ENCODE assay signal across 14 cellular contexts in the genomic region with DNA sequence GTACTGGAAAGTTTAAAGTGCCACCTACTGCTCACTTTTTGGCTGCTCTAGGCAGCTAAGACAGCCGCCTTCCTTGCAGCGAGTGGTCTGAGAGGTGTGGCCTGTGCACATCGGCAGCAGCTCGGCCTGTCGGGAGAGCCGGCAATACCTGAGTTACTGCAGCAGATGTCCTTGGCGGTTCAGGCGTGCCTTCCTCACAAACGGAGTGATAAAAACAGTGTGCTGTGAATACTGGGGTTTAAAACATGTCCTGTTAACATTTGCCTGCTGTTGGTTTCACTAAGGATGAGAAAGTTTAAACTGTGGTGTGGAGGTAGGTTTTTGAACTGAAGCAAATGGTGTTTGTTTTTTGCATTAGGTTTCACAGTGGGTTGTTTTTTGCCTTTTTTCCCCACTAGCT. TPM values are rescaled to one million over a fixed set of nuclear protein-coding genes. Genes with fewer than 3 reads are reported as not detected.
DNase-seq lines count a peak whose midpoint lies in the region; ATAC-seq and TF ChIP-seq lines count a peak whose summit lies in the region.
"Had no signal": no experiment of that assay in that cellular context is flagged by ENCODE, and none has a peak within 500 bp of the region (broad histone marks: within the 10 kb centered on the region; RNA-seq: fewer than 3 reads in every experiment).

No MANE protein-coding gene starts in this region.

- H3K27me3 Mint-ChIP-seq in activated CD8-positive, alpha-beta memory T cell treated with anti-CD3 and anti-CD28 coated beads, Interleukin-2, amount 10 ng/mL, durations not matched to agents 7 days and 5 days = no peaks in the 10 kb centered on the region
- H3K27me3 Mint-ChIP-seq: brain had no signal

- no peak for TF ChIP-seq EP300 in stomach (IDR thresholded peaks at IDR 0.05)

- H3K4me3 ChIP-seq in stomach (no peak overlapping the region), heart left ventricle (no peak overlapping the region)
- H3K4me3 ChIP-seq: smooth muscle cell had no signal

- H3K9me3 ChIP-seq in stomach = no peaks in the 10 kb centered on the region
- no peaks in the 10 kb centered on the region for H3K9me3 ChIP-seq in heart left ventricle

- no peak for ATAC-seq in activated CD8-positive, alpha-beta memory T cell treated with anti-CD3 and anti-CD28 coated beads, Interleukin-2, amount 10 ng/mL, durations not matched to agents 7 days and 5 days
- ATAC-seq in HG02571 (IDR thresholded peaks at IDR 0.05; ENCODE audit: unreplicated experiment) (peak; percentile 36), heart left ventricle (no peak)

- TF ChIP-seq CTCF in VCaP (conservative IDR thresholded peaks at IDR 0.05) = no peak
- no peak for TF ChIP-seq CTCF in stomach (IDR thresholded peaks at IDR 0.05)
- no peak for TF ChIP-seq CTCF in heart left ventricle (IDR thresholded peaks at IDR 0.05)

- peaks cover 39% of the 10 kb centered on the region for H3K36me3 Mint-ChIP-seq in activated CD8-positive, alpha-beta memory T cell treated with anti-CD3 and anti-CD28 coated beads, Interleukin-2, amount 10 ng/mL, durations not matched to agents 7 days and 5 days

- peaks cover 53% of the 10 kb centered on the region for H3K4me1 Mint-ChIP-seq in activated CD8-positive, alpha-beta memory T cell treated with anti-CD3 and anti-CD28 coated beads, Interleukin-2, amount 10 ng/mL, durations not matched to agents 7 days and 5 days
- H3K4me1 Mint-ChIP-seq: brain, nephron had no signal

- no peak overlapping the region for H3K4me3 Mint-ChIP-seq in activated CD8-positive, alpha-beta memory T cell treated with anti-CD3 and anti-CD28 coated beads, Interleukin-2, amount 10 ng/mL, durations not matched to agents 7 days and 5 days
- H3K4me3 Mint-ChIP-seq: brain, nephron had no signal

- H3K9me3 Mint-ChIP-seq in activated CD8-positive, alpha-beta memory T cell treated with anti-CD3 and anti-CD28 coated beads, Interleukin-2, amount 10 ng/mL, durations not matched to agents 7 days and 5 days (ENCODE audit: low read depth) = no peaks in the 10 kb centered on the region
- H3K9me3 Mint-ChIP-seq: brain, nephron had no signal

- H3K36me3 ChIP-seq in stomach = peaks cover 3 to 52% (median 36%) of the 10 kb centered on the region in 4 donors
- peaks cover 0 to 36% (median 26%) of the 10 kb centered on the region in 9 donors for H3K36me3 ChIP-seq in heart left ventricle

- no peak for DNase-seq in activated CD8-positive, alpha-beta memory T cell treated with anti-CD3 and anti-CD28 coated beads, Interleukin-2, amount 10 ng/mL, durations not matched to agents 7 days and 5 days
- no peak for DNase-seq in activated CD8-positive, alpha-beta memory T cell treated with anti-CD3 and anti-CD28 coated beads, Interleukin-2, amount 50 U/mL, for 4 hours
- DNase-seq in stomach (peak; percentile 36), HuH-7.5 (ENCODE audit: low spot score) (no peak), cardiac septum (ENCODE audit: low spot score) (no peak), heart left ventricle (no peak)
- DNase-seq: GF-D8; NCI-H187 treated with DMSO at 0.1 percent for 48 hours; NK-92 treated with Interleukin-12 subunit alpha and Interleukin-12 subunit beta, amount 100 ng/mL, for 24 hours had no signal

- TF ChIP-seq POLR2A in stomach (IDR thresholded peaks at IDR 0.05) = no peak
- TF ChIP-seq POLR2A in heart left ventricle (IDR thresholded peaks at IDR 0.05) = no peak

- H3K4me1 ChIP-seq in stomach (peaks cover 34 to 57% (median 40%) of the 10 kb centered on the region in 4 donors), heart left ventricle (peaks cover 0 to 36% (median 32%) of the 10 kb centered on the region in 12 donors)

- intact Hi-C loops in stomach (cut with DNase I; ENCODE audit: low total_unique reads) = no loop called here
- intact Hi-C loops in cardiac septum (cut with DNase I) = no loop called here
- intact Hi-C loops in heart left ventricle (cut with DNase I) = no loop called here

- peak overlapping the region; percentile 76 for H3K27ac Mint-ChIP-seq in activated CD8-positive, alpha-beta memory T cell treated with anti-CD3 and anti-CD28 coated beads, Interleukin-2, amount 10 ng/mL, durations not matched to agents 7 days and 5 days
- H3K27ac Mint-ChIP-seq: brain, nephron had no signal

- CTCF ChIA-PET in activated CD8-positive, alpha-beta memory T cell treated with anti-CD3 and anti-CD28 coated beads, Interleukin-2, amount 10 ng/mL, durations not matched to agents 7 days and 5 days (lab: Charles Lee) = interaction anchor here (0.9 kb wide), 2 partner anchors 12 to 136 kb away, joined by 4 read pairs; no protein-coding TSS in a partner anchor

- WGBS in stomach, 5 donors = 33 to 60% (median 52%) methylated on average over 9 of the region's 9 CpGs
- 57 to 76% (median 68%) methylated on average over 9 of the region's 9 CpGs for WGBS in heart left ventricle, 4 donors

- H3K27me3 ChIP-seq in stomach (no peaks in the 10 kb centered on the region), heart left ventricle (no peaks in the 10 kb centered on the region)

- H3K27ac ChIP-seq in VCaP = peak overlapping the region; percentile 15; the same call in 1 of the 2 replicates
- peak overlapping the region in 2 of 5 donors; percentile 11 to 89 for H3K27ac ChIP-seq in stomach
- peak overlapping the region in 1 of 12 donors; percentile 2 for H3K27ac ChIP-seq in heart left ventricle

RNA-seq across cellular contexts. Expression of a gene that starts 12.9 kb away (rescaled TPM):
- 10 to 100 TPM; 58.4 to 67.6 TPM for total RNA-seq in activated CD8-positive, alpha-beta memory T cell treated with anti-CD3 and anti-CD28 coated beads, Interleukin-2, amount 10 ng/mL, durations not matched to agents 7 days and 5 days
- 100 to 1,000 TPM in 1 of 5 donors, 10 to 100 TPM in 2, 1 to 10 TPM in 2; 5.5 to 248 (median 12.8) TPM for total RNA-seq in stomach
- polyA plus RNA-seq in stomach = 10 to 100 TPM; 10.0 to 12.1 (median 11.3) TPM
- 10.2 TPM for total RNA-seq in cardiac septum
- total RNA-seq in heart left ventricle = 10 to 100 TPM in 3 of 9 donors, 1 to 10 TPM in 6; 6.3 to 14.7 (median 9.1) TPM
- 10 to 100 TPM; 10.6 to 28.3 TPM for polyA plus RNA-seq in heart left ventricle

RNA-seq across cellular contexts. Expression of a gene that starts 33.1 kb away (rescaled TPM):
- total RNA-seq in activated CD8-positive, alpha-beta memory T cell treated with anti-CD3 and anti-CD28 coated beads, Interleukin-2, amount 10 ng/mL, durations not matched to agents 7 days and 5 days = 100 to 1,000 TPM; 283 to 360 TPM
- total RNA-seq in stomach (100 to 1,000 TPM; 132 to 229 (median 208) TPM), cardiac septum (293 TPM), heart left ventricle (100 to 1,000 TPM; 289 to 467 (median 341) TPM)
- polyA plus RNA-seq in stomach (100 to 1,000 TPM; 572 to 798 (median 789) TPM), heart left ventricle (100 to 1,000 TPM; 454 to 605 TPM)

RNA-seq across cellular contexts. Expression of a gene that starts 45.3 kb away (rescaled TPM):
- 100 to 1,000 TPM; 106 to 107 TPM for total RNA-seq in activated CD8-positive, alpha-beta memory T cell treated with anti-CD3 and anti-CD28 coated beads, Interleukin-2, amount 10 ng/mL, durations not matched to agents 7 days and 5 days
- 100 to 1,000 TPM in 4 of 5 donors, 10 to 100 TPM in 1; 47.7 to 435 (median 174) TPM for total RNA-seq in stomach
- 100 to 1,000 TPM in 2 of 3 donors, 10 to 100 TPM in 1; 91.0 to 109 (median 102) TPM for polyA plus RNA-seq in stomach
- total RNA-seq in cardiac septum = 162 TPM
- total RNA-seq in heart left ventricle = 100 to 1,000 TPM; 110 to 388 (median 147) TPM
- 100 to 1,000 TPM; 189 to 206 TPM for polyA plus RNA-seq in heart left ventricle

RNA-seq across cellular contexts. Expression of a gene that starts 45.8 kb away (rescaled TPM):
- total RNA-seq in activated CD8-positive, alpha-beta memory T cell treated with anti-CD3 and anti-CD28 coated beads, Interleukin-2, amount 10 ng/mL, durations not matched to agents 7 days and 5 days = 1 to 10 TPM in 1 of 2 experiments, not detected in 1; 1.7 TPM
- total RNA-seq in stomach (not detected), cardiac septum (3.4 TPM), heart left ventricle (1 to 10 TPM in 7 of 9 donors, not detected in 2; 1.2 to 3.7 (median 1.5) TPM)
- polyA plus RNA-seq in stomach (1 to 10 TPM in 2 of 3 donors, not detected in 1; 2.3 to 5.5 TPM), heart left ventricle (1 to 10 TPM; 1.0 to 3.1 TPM)
- total RNA-seq: smooth muscle cell had no signal

RNA-seq across cellular contexts. Expression of a gene that starts 47.0 kb away (rescaled TPM):
- 10 to 100 TPM; 13.4 to 15.5 TPM for total RNA-seq in activated CD8-positive, alpha-beta memory T cell treated with anti-CD3 and anti-CD28 coated beads, Interleukin-2, amount 10 ng/mL, durations not matched to agents 7 days and 5 days
- 100 to 1,000 TPM in 1 of 5 donors, 1 to 10 TPM in 4; 1.8 to 317 (median 5.8) TPM for total RNA-seq in stomach
- polyA plus RNA-seq in stomach = 10 to 100 TPM in 1 of 3 donors, 1 to 10 TPM in 2; 1.1 to 11.2 (median 3.1) TPM
- total RNA-seq in cardiac septum = 11.0 TPM
- 1 to 10 TPM; 2.9 to 8.3 (median 6.1) TPM for total RNA-seq in heart left ventricle
- polyA plus RNA-seq in heart left ventricle = 10 to 100 TPM in 1 of 2 donors, 1 to 10 TPM in 1; 4.5 to 14.9 TPM
